ENCODE assay signal across 12 cellular contexts in genomic region chr6:158143700-158144099, GRCh38. TPM values are rescaled to one million over a fixed set of nuclear protein-coding genes. Genes with fewer than 3 reads are reported as not detected.
DNase-seq lines count a peak whose midpoint lies in the region; ATAC-seq, FAIRE-seq and TF ChIP-seq lines count a peak whose summit lies in the region.
"Had no signal": no experiment of that assay in that cellular context is flagged by ENCODE, and none has a peak within 500 bp of the region (broad histone marks: within the 10 kb centered on the region; RNA-seq: fewer than 3 reads in every experiment).

No MANE protein-coding gene starts in this region.

- H3K36me3 Mint-ChIP-seq in activated CD8-positive, alpha-beta T cell treated with anti-CD3 and anti-CD28 coated beads for 36 hours (ENCODE audit: low read depth): peaks cover 12% of the 10 kb centered on the region
- peaks cover 24% of the 10 kb centered on the region for H3K36me3 Mint-ChIP-seq in activated CD8-positive, alpha-beta T cell treated with anti-CD3 and anti-CD28 coated beads, Interleukin-2, amount 10 ng/mL, durations not matched to agents 7 days and 5 days (ENCODE audit: low read depth)
- peaks cover 4 to 50% (median 15%) of the 10 kb centered on the region in 3 donors for H3K36me3 Mint-ChIP-seq in naive thymus-derived CD8-positive, alpha-beta T cell

- H2AFZ ChIP-seq in endothelial cell of umbilical vein (ENCODE audit: low read depth, low read length): no peak overlapping the region
- H2AFZ ChIP-seq: parathyroid adenoma had no signal

- BruUV-seq in endothelial cell of umbilical vein (replicated peaks; lab: Mats Ljungman, UMichigan): no TSS peak

- peak; percentile 58 for TF ChIP-seq CTCF in activated CD8-positive, alpha-beta T cell treated with anti-CD3 and anti-CD28 coated beads for 36 hours (IDR thresholded peaks at IDR 0.05)
- peak; percentile 55 for TF ChIP-seq CTCF in NB4 (IDR thresholded peaks at IDR 0.05; ENCODE audit: low read depth, low read length)
- peak; percentile 10 to 21 for TF ChIP-seq CTCF in endothelial cell of umbilical vein (IDR thresholded peaks at IDR 0.05; ENCODE audit: extremely low read depth in 1 of 2, insufficient read depth in 1 of 2, low read depth in 1 of 2, low read length in 2 of 2)
- peak; percentile 47 for TF ChIP-seq CTCF in retinal pigment epithelial cell (conservative IDR thresholded peaks at IDR 0.05; ENCODE audit: low read depth, low read length)

- no peaks in the 10 kb centered on the region for H3K79me2 ChIP-seq in endothelial cell of umbilical vein (ENCODE audit: control insufficient read depth, insufficient read depth, low read length)
- H3K79me2 ChIP-seq: parathyroid adenoma had no signal

- TF ChIP-seq POLR2A in NB4 (IDR thresholded peaks at IDR 0.05; ENCODE audit: extremely low read depth, insufficient read length): no peak
- TF ChIP-seq POLR2A in endothelial cell of umbilical vein (IDR thresholded peaks at IDR 0.05; ENCODE audit: low read depth, low read length): no peak

- intact Hi-C loops in activated CD8-positive, alpha-beta T cell treated with anti-CD3 and anti-CD28 coated beads for 36 hours (cut with micrococcal nuclease): no loop called here
- intact Hi-C loops in endothelial cell of umbilical vein (cut with micrococcal nuclease): no loop called here

- H3K4me1 ChIP-seq in endothelial cell of umbilical vein (ENCODE audit: control insufficient read depth, extremely low read depth, insufficient read depth, low read length): no peaks in the 10 kb centered on the region
- H3K4me1 ChIP-seq: parathyroid adenoma had no signal

- no peak for FAIRE-seq in endothelial cell of umbilical vein (lab: Jason Lieb, UNC)
- FAIRE-seq: frontal cortex had no signal

- H3K9me1 ChIP-seq in endothelial cell of umbilical vein (replicated peaks; ENCODE audit: control insufficient read depth, extremely low read depth, insufficient read depth, low read length): no peaks in the 10 kb centered on the region

- no peaks in the 10 kb centered on the region for H3K9me3 ChIP-seq in endothelial cell of umbilical vein (replicated peaks; ENCODE audit: control insufficient read depth, insufficient read depth, low read length)

- ATAC-seq in activated CD8-positive, alpha-beta T cell treated with anti-CD3 and anti-CD28 coated beads for 36 hours: peak; percentile 39
- no peak for ATAC-seq in activated CD8-positive, alpha-beta T cell treated with anti-CD3 and anti-CD28 coated beads, Interleukin-2, amount 10 ng/mL, durations not matched to agents 7 days and 5 days
- no peak for ATAC-seq in naive thymus-derived CD8-positive, alpha-beta T cell
- no peak for ATAC-seq in GM18511 (IDR thresholded peaks at IDR 0.05; ENCODE audit: unreplicated experiment)
- ATAC-seq: activated T-cell treated with anti-CD3 and anti-CD28 coated beads, Interleukin-2, amount 50 U/mL, for 72 hours had no signal

- no peak overlapping the region for H3K27ac Mint-ChIP-seq in activated CD8-positive, alpha-beta T cell treated with anti-CD3 and anti-CD28 coated beads for 36 hours
- no peak overlapping the region for H3K27ac Mint-ChIP-seq in activated CD8-positive, alpha-beta T cell treated with anti-CD3 and anti-CD28 coated beads, Interleukin-2, amount 10 ng/mL, durations not matched to agents 7 days and 5 days
- no peak overlapping the region for H3K27ac Mint-ChIP-seq in naive thymus-derived CD8-positive, alpha-beta T cell
- H3K27ac Mint-ChIP-seq: activated T-cell treated with anti-CD3 and anti-CD28 coated beads, Interleukin-2, amount 50 U/mL, for 72 hours had no signal

- H3K36me3 ChIP-seq in endothelial cell of umbilical vein (ENCODE audit: control insufficient read depth in 2 of 2, extremely low read depth in 1 of 2, insufficient read depth in 2 of 2, low read length in 2 of 2): no peaks in the 10 kb centered on the region

- dilution Hi-C loops in endothelial cell of umbilical vein (cut with MboI; ENCODE audit: extremely low pct_ligation_motif_present, low sequenced_read_pairs): no loop called here

- no peaks in the 10 kb centered on the region for H4K20me1 ChIP-seq in endothelial cell of umbilical vein (replicated peaks; ENCODE audit: control insufficient read depth, extremely low read depth, insufficient read depth, low read length)

- H3K9me3 Mint-ChIP-seq in activated CD8-positive, alpha-beta T cell treated with anti-CD3 and anti-CD28 coated beads for 36 hours: no peaks in the 10 kb centered on the region
- H3K9me3 Mint-ChIP-seq in activated CD8-positive, alpha-beta T cell treated with anti-CD3 and anti-CD28 coated beads, Interleukin-2, amount 10 ng/mL, durations not matched to agents 7 days and 5 days (ENCODE audit: insufficient read depth): no peaks in the 10 kb centered on the region
- no peaks in the 10 kb centered on the region for H3K9me3 Mint-ChIP-seq in naive thymus-derived CD8-positive, alpha-beta T cell
- H3K9me3 Mint-ChIP-seq: activated T-cell treated with anti-CD3 and anti-CD28 coated beads, Interleukin-2, amount 50 U/mL, for 72 hours had no signal

- CTCF ChIA-PET in activated CD8-positive, alpha-beta T cell treated with anti-CD3 and anti-CD28 coated beads for 36 hours (lab: Charles Lee): interaction anchor here (0.6 to 2.8 kb wide), 14 partner anchors 9 to 465 kb away, joined by 3 to 10 read pairs (median 3); no protein-coding TSS in a partner anchor
- CTCF ChIA-PET in activated CD8-positive, alpha-beta T cell treated with anti-CD3 and anti-CD28 coated beads, Interleukin-2, amount 10 ng/mL, durations not matched to agents 7 days and 5 days (lab: Charles Lee): interaction anchor here (0.9 to 3.3 kb wide), 6 partner anchors 12 to 117 kb away, joined by 3 to 18 read pairs (median 3); no protein-coding TSS in a partner anchor
- CTCF ChIA-PET in endothelial cell of umbilical vein (lab: Charles Lee): interaction anchor here (1.1 to 2.7 kb wide), 7 partner anchors 8 to 548 kb away, joined by 4 to 9 read pairs (median 7); no protein-coding TSS in a partner anchor

- POLR2A ChIA-PET in activated CD8-positive, alpha-beta T cell treated with anti-CD3 and anti-CD28 coated beads for 36 hours (lab: Charles Lee): interaction anchor here (0.6 kb wide), 1 partner anchor 38 kb away, joined by 5 read pairs; no protein-coding TSS in a partner anchor
- POLR2A ChIA-PET in activated CD8-positive, alpha-beta T cell treated with anti-CD3 and anti-CD28 coated beads, Interleukin-2, amount 10 ng/mL, durations not matched to agents 7 days and 5 days (lab: Charles Lee): no interaction called here
- POLR2A ChIA-PET in endothelial cell of umbilical vein (lab: Charles Lee): no interaction called here
- POLR2A ChIA-PET in naive thymus-derived CD8-positive, alpha-beta T cell (lab: Charles Lee): no interaction called here

- no peaks in the 10 kb centered on the region for H3K27me3 ChIP-seq in endothelial cell of umbilical vein (ENCODE audit: control insufficient read depth in 2 of 2, insufficient read depth in 2 of 2, low read length in 2 of 2)

- H3K4me2 ChIP-seq in endothelial cell of umbilical vein (ENCODE audit: insufficient read depth, low read length): no peak overlapping the region

- no peak for DNase-seq in activated CD8-positive, alpha-beta T cell treated with anti-CD3 and anti-CD28 coated beads for 36 hours
- no peak for DNase-seq in activated CD8-positive, alpha-beta T cell treated with anti-CD3 and anti-CD28 coated beads, Interleukin-2, amount 10 ng/mL, durations not matched to agents 7 days and 5 days
- DNase-seq in NB4 (ENCODE audit: low read depth) (peak; percentile 55), endothelial cell of umbilical vein (ENCODE audit: low read depth, low spot score) (no peak), retinal pigment epithelial cell (ENCODE audit: low read depth) (no peak), NCI-H510A treated with DMSO at 0.1 percent for 48 hours (lab: John Stamatoyannopoulos, UW) (no peak)
- no peak for DNase-seq in naive thymus-derived CD8-positive, alpha-beta T cell
- DNase-seq: C1 segment of cervical spinal cord had no signal

- no peak overlapping the region for H3K4me3 Mint-ChIP-seq in activated CD8-positive, alpha-beta T cell treated with anti-CD3 and anti-CD28 coated beads for 36 hours
- no peak overlapping the region for H3K4me3 Mint-ChIP-seq in activated CD8-positive, alpha-beta T cell treated with anti-CD3 and anti-CD28 coated beads, Interleukin-2, amount 10 ng/mL, durations not matched to agents 7 days and 5 days
- no peak overlapping the region for H3K4me3 Mint-ChIP-seq in naive thymus-derived CD8-positive, alpha-beta T cell
- H3K4me3 Mint-ChIP-seq: activated T-cell treated with anti-CD3 and anti-CD28 coated beads, Interleukin-2, amount 50 U/mL, for 72 hours had no signal

- H3K4me1 Mint-ChIP-seq in activated CD8-positive, alpha-beta T cell treated with anti-CD3 and anti-CD28 coated beads for 36 hours (ENCODE audit: low read depth): no peaks in the 10 kb centered on the region
- no peaks in the 10 kb centered on the region for H3K4me1 Mint-ChIP-seq in activated CD8-positive, alpha-beta T cell treated with anti-CD3 and anti-CD28 coated beads, Interleukin-2, amount 10 ng/mL, durations not matched to agents 7 days and 5 days (ENCODE audit: low read depth)
- H3K4me1 Mint-ChIP-seq in naive thymus-derived CD8-positive, alpha-beta T cell: no peaks in the 10 kb centered on the region

- no peak overlapping the region for H3K9ac ChIP-seq in endothelial cell of umbilical vein (replicated peaks; ENCODE audit: extremely low read depth, insufficient read depth, low read length)
- H3K9ac ChIP-seq: parathyroid adenoma had no signal

- H3K4me3 ChIP-seq in NB4 (ENCODE audit: low read depth, low read length) (no peak overlapping the region), endothelial cell of umbilical vein (replicated peaks in 1 of 3; ENCODE audit: insufficient read depth in 1 of 3, low read depth in 1 of 3, low read length in 3 of 3) (no peak overlapping the region), retinal pigment epithelial cell (ENCODE audit: low read length) (no peak overlapping the region)

- no peaks in the 10 kb centered on the region for H3K27me3 Mint-ChIP-seq in activated CD8-positive, alpha-beta T cell treated with anti-CD3 and anti-CD28 coated beads for 36 hours
- no peaks in the 10 kb centered on the region for H3K27me3 Mint-ChIP-seq in activated CD8-positive, alpha-beta T cell treated with anti-CD3 and anti-CD28 coated beads, Interleukin-2, amount 10 ng/mL, durations not matched to agents 7 days and 5 days (ENCODE audit: low read depth)
- H3K27me3 Mint-ChIP-seq in naive thymus-derived CD8-positive, alpha-beta T cell: no peaks in the 10 kb centered on the region

- no peak overlapping the region for H3K27ac ChIP-seq in endothelial cell of umbilical vein (ENCODE audit: insufficient read depth, low read depth, low read length)
- H3K27ac ChIP-seq: parathyroid adenoma had no signal

RNA-seq across cellular contexts. Expression of gene SERAC1, which starts 24.4 kb away (rescaled TPM):
- 1 to 10 TPM; 4.2 to 5.4 TPM for total RNA-seq in activated CD8-positive, alpha-beta T cell treated with anti-CD3 and anti-CD28 coated beads for 36 hours
- total RNA-seq in activated CD8-positive, alpha-beta T cell treated with anti-CD3 and anti-CD28 coated beads, Interleukin-2, amount 10 ng/mL, durations not matched to agents 7 days and 5 days: 1 to 10 TPM; 5.2 to 5.7 TPM
- total RNA-seq in endothelial cell of umbilical vein: 5.7 and 6.9 TPM in 2 replicates
- 4.1 and 4.9 TPM in 2 replicates for polyA plus RNA-seq in endothelial cell of umbilical vein
- 4.3 and 4.4 TPM in 2 replicates for polyA plus RNA-seq in endothelial cell of umbilical vein (2011; cell fraction: cytosol; rRNA removed)
- polyA plus RNA-seq in endothelial cell of umbilical vein (2011; cell fraction: nucleus; rRNA removed): 8.4 and 9.5 TPM in 2 replicates
- 5.9 and 7.5 TPM in 2 replicates for polyA plus RNA-seq in endothelial cell of umbilical vein (2012)
- polyA minus RNA-seq in endothelial cell of umbilical vein: 7.5 and 8.6 TPM in 2 replicates
- 1.0 TPM for polyA minus RNA-seq in endothelial cell of umbilical vein (2011; cell fraction: cytosol; rRNA and poly(A)+ RNA removed)
- 7.7 and 9.5 TPM in 2 replicates for polyA minus RNA-seq in endothelial cell of umbilical vein (2011; cell fraction: nucleus; rRNA and poly(A)+ RNA removed)
- 1 to 10 TPM; 3.2 to 3.8 TPM for total RNA-seq in naive thymus-derived CD8-positive, alpha-beta T cell
- polyA plus RNA-seq in naive thymus-derived CD8-positive, alpha-beta T cell: 1 to 10 TPM; 2.1 to 3.7 (median 2.2) TPM

RNA-seq across cellular contexts. Expression of gene GTF2H5, which starts 24.4 kb away (rescaled TPM):
- 10 to 100 TPM; 22.9 to 23.2 TPM for total RNA-seq in activated CD8-positive, alpha-beta T cell treated with anti-CD3 and anti-CD28 coated beads for 36 hours
- 10 to 100 TPM; 19.6 to 19.8 TPM for total RNA-seq in activated CD8-positive, alpha-beta T cell treated with anti-CD3 and anti-CD28 coated beads, Interleukin-2, amount 10 ng/mL, durations not matched to agents 7 days and 5 days
- total RNA-seq in endothelial cell of umbilical vein: 17.5 and 18.4 TPM in 2 replicates
- polyA plus RNA-seq in endothelial cell of umbilical vein: 5.5 and 8.3 TPM in 2 replicates
- 8.8 and 9.5 TPM in 2 replicates for polyA plus RNA-seq in endothelial cell of umbilical vein (2011; cell fraction: cytosol; rRNA removed)
- 3.4 and 3.7 TPM in 2 replicates for polyA plus RNA-seq in endothelial cell of umbilical vein (2011; cell fraction: nucleus; rRNA removed)
- polyA plus RNA-seq in endothelial cell of umbilical vein (2012): 18.9 and 25.0 TPM in 2 replicates
- 1.1 and 2.0 TPM in 2 replicates for polyA minus RNA-seq in endothelial cell of umbilical vein
- 0.31 TPM for polyA minus RNA-seq in endothelial cell of umbilical vein (2011; cell fraction: cytosol; rRNA and poly(A)+ RNA removed)
- polyA minus RNA-seq in endothelial cell of umbilical vein (2011; cell fraction: nucleus; rRNA and poly(A)+ RNA removed): 0.43 and 0.67 TPM in 2 replicates
- total RNA-seq in naive thymus-derived CD8-positive, alpha-beta T cell: 10 to 100 TPM; 12.5 to 13.7 TPM
- 10 to 100 TPM; 21.8 to 25.9 (median 22.5) TPM for polyA plus RNA-seq in naive thymus-derived CD8-positive, alpha-beta T cell
